In the genomic region with DNA sequence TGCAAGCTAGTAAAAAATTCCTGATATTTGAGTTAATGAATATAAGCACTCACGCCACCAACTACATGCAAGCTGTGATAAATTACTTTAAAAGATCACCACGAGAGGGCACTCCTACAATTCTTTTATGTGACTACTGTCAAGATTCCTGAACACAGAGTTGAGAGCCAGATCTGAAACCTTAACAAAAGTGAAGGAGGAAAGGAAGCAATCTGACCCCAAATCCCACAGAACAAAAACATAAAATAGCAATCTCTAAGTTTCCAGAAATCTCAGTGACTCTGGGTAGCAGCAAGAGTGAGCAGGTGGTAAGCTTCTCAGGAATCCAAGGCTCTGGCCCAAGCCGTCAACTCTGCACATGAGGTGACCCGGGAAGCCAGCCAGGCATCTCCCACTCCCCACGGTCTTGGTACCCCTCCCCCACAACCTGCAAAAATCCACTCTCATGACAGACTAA, we compare ENCODE assay signal across 1 cellular context.
TF ChIP-seq lines count a peak whose summit lies in the region.

No MANE protein-coding gene starts in this region.

TF ChIP-seq in GM23338, 12 proteins besides CTCF, POLR2A, EP300 and RAD21 (continued from another document):
- TF ChIP-seq, protein P1, sequence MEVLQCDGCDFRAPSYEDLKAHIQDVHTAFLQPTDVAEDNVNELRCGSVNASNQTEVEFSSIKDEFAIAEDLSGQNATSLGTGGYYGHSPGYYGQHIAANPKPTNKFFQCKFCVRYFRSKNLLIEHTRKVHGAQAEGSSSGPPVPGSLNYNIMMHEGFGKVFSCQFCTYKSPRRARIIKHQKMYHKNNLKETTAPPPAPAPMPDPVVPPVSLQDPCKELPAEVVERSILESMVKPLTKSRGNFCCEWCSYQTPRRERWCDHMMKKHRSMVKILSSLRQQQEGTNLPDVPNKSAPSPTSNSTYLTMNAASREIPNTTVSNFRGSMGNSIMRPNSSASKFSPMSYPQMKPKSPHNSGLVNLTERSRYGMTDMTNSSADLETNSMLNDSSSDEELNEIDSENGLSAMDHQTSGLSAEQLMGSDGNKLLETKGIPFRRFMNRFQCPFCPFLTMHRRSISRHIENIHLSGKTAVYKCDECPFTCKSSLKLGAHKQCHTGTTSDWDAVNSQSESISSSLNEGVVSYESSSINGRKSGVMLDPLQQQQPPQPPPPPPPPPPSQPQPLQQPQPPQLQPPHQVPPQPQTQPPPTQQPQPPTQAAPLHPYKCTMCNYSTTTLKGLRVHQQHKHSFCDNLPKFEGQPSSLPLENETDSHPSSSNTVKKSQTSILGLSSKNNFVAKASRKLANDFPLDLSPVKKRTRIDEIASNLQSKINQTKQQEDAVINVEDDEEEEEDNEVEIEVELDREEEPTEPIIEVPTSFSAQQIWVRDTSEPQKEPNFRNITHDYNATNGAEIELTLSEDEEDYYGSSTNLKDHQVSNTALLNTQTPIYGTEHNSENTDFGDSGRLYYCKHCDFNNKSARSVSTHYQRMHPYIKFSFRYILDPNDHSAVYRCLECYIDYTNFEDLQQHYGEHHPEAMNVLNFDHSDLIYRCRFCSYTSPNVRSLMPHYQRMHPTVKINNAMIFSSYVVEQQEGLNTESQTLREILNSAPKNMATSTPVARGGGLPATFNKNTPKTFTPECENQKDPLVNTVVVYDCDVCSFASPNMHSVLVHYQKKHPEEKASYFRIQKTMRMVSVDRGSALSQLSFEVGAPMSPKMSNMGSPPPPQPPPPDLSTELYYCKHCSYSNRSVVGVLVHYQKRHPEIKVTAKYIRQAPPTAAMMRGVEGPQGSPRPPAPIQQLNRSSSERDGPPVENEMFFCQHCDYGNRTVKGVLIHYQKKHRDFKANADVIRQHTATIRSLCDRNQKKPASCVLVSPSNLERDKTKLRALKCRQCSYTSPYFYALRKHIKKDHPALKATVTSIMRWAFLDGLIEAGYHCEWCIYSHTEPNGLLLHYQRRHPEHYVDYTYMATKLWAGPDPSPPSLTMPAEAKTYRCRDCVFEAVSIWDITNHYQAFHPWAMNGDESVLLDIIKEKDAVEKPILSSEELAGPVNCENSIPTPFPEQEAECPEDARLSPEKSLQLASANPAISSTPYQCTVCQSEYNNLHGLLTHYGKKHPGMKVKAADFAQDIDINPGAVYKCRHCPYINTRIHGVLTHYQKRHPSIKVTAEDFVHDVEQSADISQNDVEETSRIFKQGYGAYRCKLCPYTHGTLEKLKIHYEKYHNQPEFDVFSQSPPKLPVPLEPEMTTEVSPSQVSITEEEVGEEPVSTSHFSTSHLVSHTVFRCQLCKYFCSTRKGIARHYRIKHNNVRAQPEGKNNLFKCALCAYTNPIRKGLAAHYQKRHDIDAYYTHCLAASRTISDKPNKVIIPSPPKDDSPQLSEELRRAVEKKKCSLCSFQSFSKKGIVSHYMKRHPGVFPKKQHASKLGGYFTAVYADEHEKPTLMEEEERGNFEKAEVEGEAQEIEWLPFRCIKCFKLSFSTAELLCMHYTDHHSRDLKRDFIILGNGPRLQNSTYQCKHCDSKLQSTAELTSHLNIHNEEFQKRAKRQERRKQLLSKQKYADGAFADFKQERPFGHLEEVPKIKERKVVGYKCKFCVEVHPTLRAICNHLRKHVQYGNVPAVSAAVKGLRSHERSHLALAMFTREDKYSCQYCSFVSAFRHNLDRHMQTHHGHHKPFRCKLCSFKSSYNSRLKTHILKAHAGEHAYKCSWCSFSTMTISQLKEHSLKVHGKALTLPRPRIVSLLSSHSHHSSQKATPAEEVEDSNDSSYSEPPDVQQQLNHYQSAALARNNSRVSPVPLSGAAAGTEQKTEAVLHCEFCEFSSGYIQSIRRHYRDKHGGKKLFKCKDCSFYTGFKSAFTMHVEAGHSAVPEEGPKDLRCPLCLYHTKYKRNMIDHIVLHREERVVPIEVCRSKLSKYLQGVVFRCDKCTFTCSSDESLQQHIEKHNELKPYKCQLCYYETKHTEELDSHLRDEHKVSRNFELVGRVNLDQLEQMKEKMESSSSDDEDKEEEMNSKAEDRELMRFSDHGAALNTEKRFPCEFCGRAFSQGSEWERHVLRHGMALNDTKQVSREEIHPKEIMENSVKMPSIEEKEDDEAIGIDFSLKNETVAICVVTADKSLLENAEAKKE (CRISPR knock-in tag; IDR thresholded peaks at IDR 0.05): no peak
- TF ChIP-seq CREB1 (CRISPR knock-in tag; IDR thresholded peaks at IDR 0.05; ENCODE audit: low read depth) (no peak), NANOG (IDR thresholded peaks at IDR 0.05; ENCODE audit: borderline replicate concordance) (no peak), EZH2 (IDR thresholded peaks at IDR 0.05; ENCODE audit: low read depth, unreplicated experiment) (no peak), ZNF114 (CRISPR knock-in tag; IDR thresholded peaks at IDR 0.05) (no peak), ZNF331 (CRISPR knock-in tag; IDR thresholded peaks at IDR 0.05; ENCODE audit: low read depth) (no peak), EZH2phosphoT487 (IDR thresholded peaks at IDR 0.05; ENCODE audit: unreplicated experiment) (no peak)
- TF ChIP-seq, protein P2, sequence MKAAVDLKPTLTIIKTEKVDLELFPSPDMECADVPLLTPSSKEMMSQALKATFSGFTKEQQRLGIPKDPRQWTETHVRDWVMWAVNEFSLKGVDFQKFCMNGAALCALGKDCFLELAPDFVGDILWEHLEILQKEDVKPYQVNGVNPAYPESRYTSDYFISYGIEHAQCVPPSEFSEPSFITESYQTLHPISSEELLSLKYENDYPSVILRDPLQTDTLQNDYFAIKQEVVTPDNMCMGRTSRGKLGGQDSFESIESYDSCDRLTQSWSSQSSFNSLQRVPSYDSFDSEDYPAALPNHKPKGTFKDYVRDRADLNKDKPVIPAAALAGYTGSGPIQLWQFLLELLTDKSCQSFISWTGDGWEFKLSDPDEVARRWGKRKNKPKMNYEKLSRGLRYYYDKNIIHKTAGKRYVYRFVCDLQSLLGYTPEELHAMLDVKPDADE (IDR thresholded peaks at IDR 0.05): no peak
- TF ChIP-seq, protein P3, sequence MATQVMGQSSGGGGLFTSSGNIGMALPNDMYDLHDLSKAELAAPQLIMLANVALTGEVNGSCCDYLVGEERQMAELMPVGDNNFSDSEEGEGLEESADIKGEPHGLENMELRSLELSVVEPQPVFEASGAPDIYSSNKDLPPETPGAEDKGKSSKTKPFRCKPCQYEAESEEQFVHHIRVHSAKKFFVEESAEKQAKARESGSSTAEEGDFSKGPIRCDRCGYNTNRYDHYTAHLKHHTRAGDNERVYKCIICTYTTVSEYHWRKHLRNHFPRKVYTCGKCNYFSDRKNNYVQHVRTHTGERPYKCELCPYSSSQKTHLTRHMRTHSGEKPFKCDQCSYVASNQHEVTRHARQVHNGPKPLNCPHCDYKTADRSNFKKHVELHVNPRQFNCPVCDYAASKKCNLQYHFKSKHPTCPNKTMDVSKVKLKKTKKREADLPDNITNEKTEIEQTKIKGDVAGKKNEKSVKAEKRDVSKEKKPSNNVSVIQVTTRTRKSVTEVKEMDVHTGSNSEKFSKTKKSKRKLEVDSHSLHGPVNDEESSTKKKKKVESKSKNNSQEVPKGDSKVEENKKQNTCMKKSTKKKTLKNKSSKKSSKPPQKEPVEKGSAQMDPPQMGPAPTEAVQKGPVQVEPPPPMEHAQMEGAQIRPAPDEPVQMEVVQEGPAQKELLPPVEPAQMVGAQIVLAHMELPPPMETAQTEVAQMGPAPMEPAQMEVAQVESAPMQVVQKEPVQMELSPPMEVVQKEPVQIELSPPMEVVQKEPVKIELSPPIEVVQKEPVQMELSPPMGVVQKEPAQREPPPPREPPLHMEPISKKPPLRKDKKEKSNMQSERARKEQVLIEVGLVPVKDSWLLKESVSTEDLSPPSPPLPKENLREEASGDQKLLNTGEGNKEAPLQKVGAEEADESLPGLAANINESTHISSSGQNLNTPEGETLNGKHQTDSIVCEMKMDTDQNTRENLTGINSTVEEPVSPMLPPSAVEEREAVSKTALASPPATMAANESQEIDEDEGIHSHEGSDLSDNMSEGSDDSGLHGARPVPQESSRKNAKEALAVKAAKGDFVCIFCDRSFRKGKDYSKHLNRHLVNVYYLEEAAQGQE (IDR thresholded peaks at IDR 0.05; ENCODE audit: unreplicated experiment): no peak
TF ChIP-seq in GM23338: peak in this region for 0.
